In the genomic region with DNA sequence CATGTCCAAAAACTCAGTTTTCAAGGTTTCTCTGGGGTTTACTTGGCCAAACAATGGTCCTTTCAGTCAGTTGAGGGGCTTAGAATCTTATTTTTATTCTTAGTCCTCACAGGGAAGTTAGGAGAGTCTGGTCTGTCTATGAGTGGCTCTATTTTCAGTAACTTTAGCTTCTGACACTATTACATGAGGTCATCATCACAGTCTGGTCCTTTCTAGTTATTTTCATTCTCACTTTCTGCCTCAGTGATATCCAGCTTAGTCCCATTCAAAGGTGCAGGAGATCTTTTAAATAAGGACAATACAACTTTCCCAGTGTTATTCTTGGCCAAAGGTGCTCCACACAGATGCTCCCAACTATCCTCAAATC, we compare ENCODE assay signal across 17 cellular contexts. TPM values are rescaled to one million over a fixed set of nuclear protein-coding genes. Genes with fewer than 3 reads are reported as not detected.
DNase-seq lines count a peak whose midpoint lies in the region; ATAC-seq and TF ChIP-seq lines count a peak whose summit lies in the region.
"Had no signal": no experiment of that assay in that cellular context is flagged by ENCODE, and none has a peak within 500 bp of the region (broad histone marks: within the 10 kb centered on the region; RNA-seq: fewer than 3 reads in every experiment).

No MANE protein-coding gene starts in this region.

- intact Hi-C loops in activated naive CD4-positive, alpha-beta T cell treated with anti-CD3 and anti-CD28 coated beads for 36 hours (cut with micrococcal nuclease) = no loop called here
- intact Hi-C loops in esophagus muscularis mucosa (cut with DNase I) = no loop called here

- DNase-seq in activated naive CD4-positive, alpha-beta T cell treated with anti-CD3 and anti-CD28 coated beads for 36 hours = no peak
- no peak for DNase-seq in activated naive CD4-positive, alpha-beta T cell treated with anti-CD3 and anti-CD28 coated beads, Interleukin-2, amount 10 ng/mL, durations not matched to agents 7 days and 5 days
- DNase-seq in NCI-H82 (lab: John Stamatoyannopoulos, UW) (no peak), esophagus muscularis mucosa (ENCODE audit: extremely low spot score) (no peak)
- DNase-seq: activated CD4-positive, alpha-beta T cell treated with anti-CD3 and anti-CD28 coated beads, Interleukin-2, amount 50 U/mL, for 4 hours; GF-D8; HFFc6; left lung; NCI-H510A treated with DMSO at 0.1 percent for 48 hours; stimulated activated CD4-positive, alpha-beta T cell treated with anti-CD3 and anti-CD28 coated beads, Interleukin-2, amount 100 ng/mL, for 24 hours had no signal

- H3K9ac ChIP-seq in BLaER1 treated with 17β-estradiol and CSF1 and Interleukin-3, amounts not matched to agents 10 nM and 100 nM = peak overlapping the region in 6 of 11 experiments; percentile 25 to 70 (median 58); a peak in 9 of 22 replicates

- no peaks in the 10 kb centered on the region for H3K36me3 ChIP-seq in BLaER1 treated with 17β-estradiol and CSF1 and Interleukin-3, amounts not matched to agents 10 nM and 100 nM
- H3K36me3 ChIP-seq in esophagus muscularis mucosa = no peaks in the 10 kb centered on the region
- H3K36me3 ChIP-seq: left lung, neutrophil, suprapubic skin had no signal

- H3K27me3 Mint-ChIP-seq in activated naive CD4-positive, alpha-beta T cell treated with anti-CD3 and anti-CD28 coated beads for 36 hours (ENCODE audit: low read depth) = peaks cover 4% of the 10 kb centered on the region
- H3K27me3 Mint-ChIP-seq in activated naive CD4-positive, alpha-beta T cell treated with anti-CD3 and anti-CD28 coated beads, Interleukin-2, amount 10 ng/mL, durations not matched to agents 7 days and 5 days = peaks cover 9% of the 10 kb centered on the region

- peak overlapping the region; percentile 56 to 83 (median 75) for H3K27ac ChIP-seq in BLaER1 treated with 17β-estradiol and CSF1 and Interleukin-3, amounts not matched to agents 10 nM and 100 nM
- no peak overlapping the region for H3K27ac ChIP-seq in esophagus muscularis mucosa (replicated peaks in 1 of 4)
- H3K27ac ChIP-seq: neutrophil, suprapubic skin had no signal

- ATAC-seq in GM19025 (IDR thresholded peaks at IDR 0.05; ENCODE audit: low read depth, unreplicated experiment) (peak; percentile 39), HG02610 (IDR thresholded peaks at IDR 0.05; ENCODE audit: unreplicated experiment) (peak; percentile 61), HG03439 (IDR thresholded peaks at IDR 0.05; ENCODE audit: unreplicated experiment) (peak; percentile 69)
- ATAC-seq: activated naive CD4-positive, alpha-beta T cell treated with anti-CD3 and anti-CD28 coated beads, Interleukin-2, amount 50 U/mL, for 72 hours had no signal

- H3K27me3 ChIP-seq in BLaER1 treated with 17β-estradiol and CSF1 and Interleukin-3, amounts not matched to agents 10 nM and 100 nM = no peaks in the 10 kb centered on the region
- no peaks in the 10 kb centered on the region for H3K27me3 ChIP-seq in esophagus muscularis mucosa
- H3K27me3 ChIP-seq: left lung, neutrophil, suprapubic skin had no signal

- H3K4me3 Mint-ChIP-seq in activated naive CD4-positive, alpha-beta T cell treated with anti-CD3 and anti-CD28 coated beads for 36 hours = no peak overlapping the region
- H3K4me3 Mint-ChIP-seq in activated naive CD4-positive, alpha-beta T cell treated with anti-CD3 and anti-CD28 coated beads, Interleukin-2, amount 10 ng/mL, durations not matched to agents 7 days and 5 days = no peak overlapping the region
- H3K4me3 Mint-ChIP-seq: HFFc6 had no signal

- H3K4me3 ChIP-seq in BLaER1 treated with 17β-estradiol and CSF1 and Interleukin-3, amounts not matched to agents 10 nM and 100 nM = 0 out of 20 replicates have a peak overlapping the region, but pooled peaks of 1 of the 10 experiments have one; percentile 23
- no peak overlapping the region for H3K4me3 ChIP-seq in esophagus muscularis mucosa
- H3K4me3 ChIP-seq: left lung, suprapubic skin had no signal

- H3K27ac Mint-ChIP-seq in activated naive CD4-positive, alpha-beta T cell treated with anti-CD3 and anti-CD28 coated beads for 36 hours = no peak overlapping the region
- no peak overlapping the region for H3K27ac Mint-ChIP-seq in activated naive CD4-positive, alpha-beta T cell treated with anti-CD3 and anti-CD28 coated beads, Interleukin-2, amount 10 ng/mL, durations not matched to agents 7 days and 5 days
- H3K27ac Mint-ChIP-seq: activated naive CD4-positive, alpha-beta T cell treated with anti-CD3 and anti-CD28 coated beads, Interleukin-2, amount 50 U/mL, for 72 hours; HFFc6 had no signal

- CTCF ChIA-PET in activated naive CD4-positive, alpha-beta T cell treated with anti-CD3 and anti-CD28 coated beads for 36 hours (lab: Charles Lee) = no interaction called here
- CTCF ChIA-PET in activated naive CD4-positive, alpha-beta T cell treated with anti-CD3 and anti-CD28 coated beads, Interleukin-2, amount 10 ng/mL, durations not matched to agents 7 days and 5 days (lab: Charles Lee) = no interaction called here

- no peaks in the 10 kb centered on the region for H3K4me1 Mint-ChIP-seq in activated naive CD4-positive, alpha-beta T cell treated with anti-CD3 and anti-CD28 coated beads for 36 hours (ENCODE audit: low read depth)
- no peaks in the 10 kb centered on the region for H3K4me1 Mint-ChIP-seq in activated naive CD4-positive, alpha-beta T cell treated with anti-CD3 and anti-CD28 coated beads, Interleukin-2, amount 10 ng/mL, durations not matched to agents 7 days and 5 days

- peaks cover 10 to 41% (median 21%) of the 10 kb centered on the region in 11 experiments; a peak in 19 of 22 replicates for H3K9me3 ChIP-seq in BLaER1 treated with 17β-estradiol and CSF1 and Interleukin-3, amounts not matched to agents 10 nM and 100 nM (replicated peaks in 1 of 11)
- no peaks in the 10 kb centered on the region for H3K9me3 ChIP-seq in esophagus muscularis mucosa
- H3K9me3 ChIP-seq: left lung, neutrophil, suprapubic skin had no signal

- H3K36me3 Mint-ChIP-seq in activated naive CD4-positive, alpha-beta T cell treated with anti-CD3 and anti-CD28 coated beads for 36 hours (ENCODE audit: low read depth) = no peaks in the 10 kb centered on the region
- H3K36me3 Mint-ChIP-seq in activated naive CD4-positive, alpha-beta T cell treated with anti-CD3 and anti-CD28 coated beads, Interleukin-2, amount 10 ng/mL, durations not matched to agents 7 days and 5 days = no peaks in the 10 kb centered on the region

- no peaks in the 10 kb centered on the region for H4K20me1 ChIP-seq in BLaER1 treated with 17β-estradiol and CSF1 and Interleukin-3, amounts not matched to agents 10 nM and 100 nM

- peak overlapping the region; percentile 70 to 88 (median 75) for H3K4me2 ChIP-seq in BLaER1 treated with 17β-estradiol and CSF1 and Interleukin-3, amounts not matched to agents 10 nM and 100 nM

- TF ChIP-seq EP300 in esophagus muscularis mucosa (IDR thresholded peaks at IDR 0.05) = no peak

- no peaks in the 10 kb centered on the region for H3K9me3 Mint-ChIP-seq in activated naive CD4-positive, alpha-beta T cell treated with anti-CD3 and anti-CD28 coated beads for 36 hours
- H3K9me3 Mint-ChIP-seq in activated naive CD4-positive, alpha-beta T cell treated with anti-CD3 and anti-CD28 coated beads, Interleukin-2, amount 10 ng/mL, durations not matched to agents 7 days and 5 days = no peaks in the 10 kb centered on the region
- H3K9me3 Mint-ChIP-seq: activated naive CD4-positive, alpha-beta T cell treated with anti-CD3 and anti-CD28 coated beads, Interleukin-2, amount 50 U/mL, for 72 hours; HFFc6 had no signal

- H3K4me1 ChIP-seq in BLaER1 treated with 17β-estradiol and CSF1 and Interleukin-3, amounts not matched to agents 10 nM and 100 nM = peaks cover 33 to 63% (median 45%) of the 10 kb centered on the region in 10 experiments
- peaks cover 0 to 6% (median 3%) of the 10 kb centered on the region in 4 donors for H3K4me1 ChIP-seq in esophagus muscularis mucosa

- no peak for TF ChIP-seq CTCF in esophagus muscularis mucosa (IDR thresholded peaks at IDR 0.05)

- TF ChIP-seq POLR2A in esophagus muscularis mucosa (IDR thresholded peaks at IDR 0.05; ENCODE audit: low read depth) = no peak

RNA-seq across cellular contexts. Expression of a gene that starts 30.0 kb away (rescaled TPM):
- total RNA-seq in activated naive CD4-positive, alpha-beta T cell treated with anti-CD3 and anti-CD28 coated beads for 36 hours = 10 to 100 TPM in 1 of 2 experiments, 1 to 10 TPM in 1; 9.8 to 10.9 TPM
- 10 to 100 TPM; 23.3 to 26.4 (median 25.3) TPM for total RNA-seq in esophagus muscularis mucosa

Comparison
In these comparisons a context has a peak if more than half of its experiments do, and no peak if none do; other contexts are left out.
1. H3K27ac ChIP-seq: peak in BLaER1 treated with 17β-estradiol and CSF1 and Interleukin-3, amounts not matched to agents 10 nM and 100 nM (11 of 11); none in esophagus muscularis mucosa (0 of 4).
2. Peak in every context shown above with its lines, with median percentiles within 50 percentile points of each other: ATAC-seq.